Comparison of ENCODE assay signal across 31 cellular contexts in genomic region chr1:160419150-160419837, GRCh38. TPM values are rescaled to one million over a fixed set of nuclear protein-coding genes. Genes with fewer than 3 reads are reported as not detected.
"Had no signal": no experiment of that assay in that cellular context is flagged by ENCODE, and none has a peak within 500 bp of the region (broad histone marks: within the 10 kb centered on the region; RNA-seq: fewer than 3 reads in every experiment).

No MANE protein-coding gene starts in this region.

- H3K36me3 Mint-ChIP-seq: activated CD8-positive, alpha-beta memory T cell treated with anti-CD3 and anti-CD28 coated beads, Interleukin-2, amount 10 ng/mL, durations not matched to agents 7 days and 5 days; activated naive CD8-positive, alpha-beta T cell treated with anti-CD3 and anti-CD28 coated beads, Interleukin-2, amount 10 ng/mL, durations not matched to agents 7 days and 5 days; immature natural killer cell; naive B cell; stimulated activated memory B cell treated with anti-CD40 and anti-IgM and Interleukin-4, amounts not matched to agents 10 μg/mL and 1 μg/mL and 100 μg/mL, for 72 hours had no signal

- H3K36me3 ChIP-seq: ascending aorta, brain microvascular endothelial cell, gastrocnemius medialis had no signal

- H3K4me1 Mint-ChIP-seq: activated CD8-positive, alpha-beta memory T cell treated with anti-CD3 and anti-CD28 coated beads, Interleukin-2, amount 10 ng/mL, durations not matched to agents 7 days and 5 days; immature natural killer cell; stimulated activated memory B cell treated with anti-CD40 and anti-IgM and Interleukin-4, amounts not matched to agents 10 μg/mL and 1 μg/mL and 100 μg/mL, for 72 hours; stimulated activated naive CD8-positive, alpha-beta T cell treated with anti-CD3 and anti-CD28 coated beads, Interleukin-15, amount 100 ng/mL, for 72 hours had no signal

- DNase-seq: activated CD4-positive, alpha-beta T cell treated with anti-CD3 and anti-CD28 coated beads for 1 hour; activated CD8-positive, alpha-beta memory T cell treated with anti-CD3 and anti-CD28 coated beads, Interleukin-2, amount 10 ng/mL, durations not matched to agents 7 days and 5 days; activated CD8-positive, alpha-beta T cell treated with anti-CD3 and anti-CD28 coated beads, Interleukin-2, amount 10 ng/mL, durations not matched to agents 7 days and 5 days; activated naive CD4-positive, alpha-beta T cell; activated naive CD8-positive, alpha-beta T cell treated with anti-CD3 and anti-CD28 coated beads, Interleukin-2, amount 10 ng/mL, durations not matched to agents 7 days and 5 days; activated T-cell treated with anti-CD3 and anti-CD28 coated beads, Interleukin-2, amount 50 U/mL, for 72 hours; brain microvascular endothelial cell; dorsolateral prefrontal cortex; effector memory CD4-positive, alpha-beta T cell; erythroblast; gastrocnemius medialis; heart left ventricle; hypothalamus; immature natural killer cell; naive B cell; retina; stimulated activated CD4-positive, alpha-beta T cell treated with anti-CD3 and anti-CD28 coated beads, Interleukin-4, amount 100 ng/mL, for 24 hours; stimulated activated naive CD8-positive, alpha-beta T cell treated with anti-CD3 and anti-CD28 coated beads, Interleukin-15, amount 100 ng/mL, for 72 hours; substantia nigra; WERI-Rb-1 had no signal

- H3K27me3 ChIP-seq: ascending aorta, brain microvascular endothelial cell, dorsolateral prefrontal cortex, gastrocnemius medialis, heart left ventricle, upper lobe of left lung had no signal

- H3K27ac ChIP-seq: ascending aorta, brain microvascular endothelial cell, coronary artery, dorsolateral prefrontal cortex, gastrocnemius medialis, heart left ventricle, prostate gland, skin epidermis, upper lobe of left lung, WERI-Rb-1 had no signal

- H3K9me3 Mint-ChIP-seq: activated naive CD8-positive, alpha-beta T cell treated with anti-CD3 and anti-CD28 coated beads, Interleukin-2, amount 10 ng/mL, durations not matched to agents 7 days and 5 days; activated T-cell treated with anti-CD3 and anti-CD28 coated beads, Interleukin-2, amount 50 U/mL, for 72 hours; immature natural killer cell; mesothelial cell of epicardium; naive B cell; stimulated activated memory B cell treated with anti-CD40 and anti-IgM and Interleukin-4, amounts not matched to agents 10 μg/mL and 1 μg/mL and 100 μg/mL, for 72 hours; stimulated activated naive CD8-positive, alpha-beta T cell treated with anti-CD3 and anti-CD28 coated beads, Interleukin-15, amount 100 ng/mL, for 72 hours had no signal

- H3K4me3 Mint-ChIP-seq: activated CD8-positive, alpha-beta memory T cell treated with anti-CD3 and anti-CD28 coated beads, Interleukin-2, amount 10 ng/mL, durations not matched to agents 7 days and 5 days; activated CD8-positive, alpha-beta T cell treated with anti-CD3 and anti-CD28 coated beads, Interleukin-2, amount 10 ng/mL, durations not matched to agents 7 days and 5 days; activated naive CD8-positive, alpha-beta T cell treated with anti-CD3 and anti-CD28 coated beads, Interleukin-2, amount 10 ng/mL, durations not matched to agents 7 days and 5 days; activated T-cell treated with anti-CD3 and anti-CD28 coated beads, Interleukin-2, amount 50 U/mL, for 72 hours; immature natural killer cell; mesothelial cell of epicardium; naive B cell; stimulated activated memory B cell treated with anti-CD40 and anti-IgM and Interleukin-4, amounts not matched to agents 10 μg/mL and 1 μg/mL and 100 μg/mL, for 72 hours; stimulated activated naive CD8-positive, alpha-beta T cell treated with anti-CD3 and anti-CD28 coated beads, Interleukin-15, amount 100 ng/mL, for 72 hours had no signal

- ATAC-seq: activated CD8-positive, alpha-beta memory T cell treated with anti-CD3 and anti-CD28 coated beads, Interleukin-2, amount 10 ng/mL, durations not matched to agents 7 days and 5 days; activated CD8-positive, alpha-beta T cell treated with anti-CD3 and anti-CD28 coated beads, Interleukin-2, amount 10 ng/mL, durations not matched to agents 7 days and 5 days; activated T-cell treated with anti-CD3 and anti-CD28 coated beads, Interleukin-2, amount 50 U/mL, for 72 hours; gastrocnemius medialis; heart left ventricle; sciatic nerve; stimulated activated memory B cell treated with anti-CD40 and anti-IgM and Interleukin-4, amounts not matched to agents 10 μg/mL and 1 μg/mL and 100 μg/mL, for 72 hours; stimulated activated naive CD8-positive, alpha-beta T cell treated with anti-CD3 and anti-CD28 coated beads, Interleukin-15, amount 100 ng/mL, for 72 hours had no signal

- H3K4me3 ChIP-seq: ascending aorta, coronary artery, dorsolateral prefrontal cortex, gastrocnemius medialis, heart left ventricle, prostate gland, skin epidermis, upper lobe of left lung had no signal

- H3K27ac Mint-ChIP-seq: activated CD8-positive, alpha-beta memory T cell treated with anti-CD3 and anti-CD28 coated beads, Interleukin-2, amount 10 ng/mL, durations not matched to agents 7 days and 5 days; activated CD8-positive, alpha-beta T cell treated with anti-CD3 and anti-CD28 coated beads, Interleukin-2, amount 10 ng/mL, durations not matched to agents 7 days and 5 days; activated naive CD8-positive, alpha-beta T cell treated with anti-CD3 and anti-CD28 coated beads, Interleukin-2, amount 10 ng/mL, durations not matched to agents 7 days and 5 days; activated T-cell treated with anti-CD3 and anti-CD28 coated beads, Interleukin-2, amount 50 U/mL, for 72 hours; mesothelial cell of epicardium; stimulated activated memory B cell treated with anti-CD40 and anti-IgM and Interleukin-4, amounts not matched to agents 10 μg/mL and 1 μg/mL and 100 μg/mL, for 72 hours had no signal

- H3K27me3 Mint-ChIP-seq: activated naive CD8-positive, alpha-beta T cell treated with anti-CD3 and anti-CD28 coated beads, Interleukin-2, amount 10 ng/mL, durations not matched to agents 7 days and 5 days; stimulated activated naive CD8-positive, alpha-beta T cell treated with anti-CD3 and anti-CD28 coated beads, Interleukin-15, amount 100 ng/mL, for 72 hours had no signal

- H3K9me3 ChIP-seq: ascending aorta, gastrocnemius medialis, heart left ventricle, prostate gland, upper lobe of left lung had no signal

- H3K4me1 ChIP-seq: ascending aorta, gastrocnemius medialis, heart left ventricle, prostate gland, upper lobe of left lung had no signal

RNA-seq across cellular contexts. Expression of gene VANGL2, which starts 18.9 kb away (rescaled TPM):
- total RNA-seq: activated CD8-positive, alpha-beta memory T cell treated with anti-CD3 and anti-CD28 coated beads, Interleukin-2, amount 10 ng/mL, durations not matched to agents 7 days and 5 days; activated CD8-positive, alpha-beta T cell treated with anti-CD3 and anti-CD28 coated beads, Interleukin-2, amount 10 ng/mL, durations not matched to agents 7 days and 5 days; osteoblast; T-helper 1 cell treated with Interleukin-12 subunit alpha and Interleukin-12 subunit beta and Interleukin-4 antibody, amounts not matched to agents 30 ng/mL and 1 ng/mL, for 36 hours had no signal
- polyA plus RNA-seq: immature natural killer cell had no signal

RNA-seq across cellular contexts. Expression of gene NHLH1, which starts 52.4 kb away (rescaled TPM):
- total RNA-seq: ascending aorta, cardiac septum, osteoblast, prostate gland, sciatic nerve had no signal
- polyA plus RNA-seq: immature natural killer cell had no signal
